Comparison of ENCODE assay signal across 26 cellular contexts in genomic region chr2:184119920-184120820, GRCh38.
"Had no signal": no experiment of that assay in that cellular context is flagged by ENCODE, and none has a peak within 500 bp of the region (broad histone marks: within the 10 kb centered on the region; RNA-seq: fewer than 3 reads in every experiment).

No MANE protein-coding gene starts in this region.

- H3K9me3 Mint-ChIP-seq: brain; T-helper 1 cell treated with Interleukin-12 subunit alpha and Interleukin-12 subunit beta and Interleukin-4 antibody, amounts not matched to agents 30 μg/mL and 1 μg/mL, for 36 hours had no signal

- H3K36me3 Mint-ChIP-seq: activated CD8-positive, alpha-beta memory T cell treated with anti-CD3 and anti-CD28 coated beads, Interleukin-2, amount 10 ng/mL, durations not matched to agents 7 days and 5 days; activated naive CD4-positive, alpha-beta T cell treated with anti-CD3 and anti-CD28 coated beads, Interleukin-2, amount 50 U/mL, for 72 hours; brain had no signal

- H3K4me1 ChIP-seq: Peyer's patch, SJSA1 had no signal

- H3K9me3 ChIP-seq: Peyer's patch, SJSA1 had no signal

- H3K36me3 ChIP-seq: Peyer's patch, SJSA1 had no signal

- ATAC-seq: activated CD4-positive, CD25-positive, alpha-beta regulatory T cell treated with anti-CD3 and anti-CD28 coated beads, Interleukin-2, amount 50 U/mL, for 24 hours; activated CD8-positive, alpha-beta memory T cell treated with anti-CD3 and anti-CD28 coated beads, Interleukin-2, amount 10 ng/mL, durations not matched to agents 7 days and 5 days; activated naive CD4-positive, alpha-beta T cell treated with anti-CD3 and anti-CD28 coated beads, Interleukin-2, amount 50 U/mL, for 72 hours; activated naive CD8-positive, alpha-beta T cell treated with anti-CD3 and anti-CD28 coated beads, Interleukin-2, amount 50 U/mL, for 24 hours; SK-N-SH treated with all-trans-retinoic acid at 6 μM for 48 hours had no signal

- H3K27me3 ChIP-seq: Peyer's patch, SJSA1 had no signal

- H3K4me1 Mint-ChIP-seq: activated CD8-positive, alpha-beta memory T cell treated with anti-CD3 and anti-CD28 coated beads, Interleukin-2, amount 10 ng/mL, durations not matched to agents 7 days and 5 days; activated naive CD8-positive, alpha-beta T cell treated with anti-CD3 and anti-CD28 coated beads, Interleukin-2, amount 50 U/mL, for 24 hours; brain; central memory CD8-positive, alpha-beta T cell had no signal

- DNase-seq: activated CD4-positive, alpha-beta T cell treated with anti-CD3 and anti-CD28 coated beads for 48 hours; activated CD4-positive, alpha-beta T cell treated with anti-CD3 and anti-CD28 coated beads, Interleukin-2, amount 50 U/mL, for 4 hours; activated CD8-positive, alpha-beta memory T cell treated with anti-CD3 and anti-CD28 coated beads, Interleukin-2, amount 10 ng/mL, durations not matched to agents 7 days and 5 days; activated effector memory CD4-positive, alpha-beta T cell treated with anti-CD3 and anti-CD28 coated beads, Interleukin-2, amount 50 U/mL, for 16 hours; activated naive CD4-positive, alpha-beta T cell treated with Interleukin-2 at 50 U/mL for 16 hours; activated naive CD8-positive, alpha-beta T cell treated with anti-CD3 and anti-CD28 coated beads, Interleukin-2, amount 50 U/mL, for 24 hours; activated T-cell treated with anti-CD3 and anti-CD28 coated beads, Interleukin-2, amount 50 U/mL, for 24 hours; NCI-H1092; NCI-H1417; NCI-H1930; NCI-H2171; NCI-H2227 treated with DMSO at 0.1 percent for 48 hours; NCI-H510A treated with DMSO at 0.1 percent for 48 hours; NCI-H69; Peyer's patch; Right ventricle myocardium superior; SW 1271 had no signal

- H3K9ac ChIP-seq: KMS-11 had no signal

- H3K27me3 Mint-ChIP-seq: activated CD8-positive, alpha-beta memory T cell treated with anti-CD3 and anti-CD28 coated beads, Interleukin-2, amount 10 ng/mL, durations not matched to agents 7 days and 5 days; activated naive CD8-positive, alpha-beta T cell treated with anti-CD3 and anti-CD28 coated beads, Interleukin-2, amount 50 U/mL, for 24 hours; activated T-cell treated with anti-CD3 and anti-CD28 coated beads, Interleukin-2, amount 50 U/mL, for 24 hours; brain; central memory CD8-positive, alpha-beta T cell had no signal

- H3K4me3 ChIP-seq: Peyer's patch, SJSA1 had no signal

- H3K27ac Mint-ChIP-seq: activated CD8-positive, alpha-beta memory T cell treated with anti-CD3 and anti-CD28 coated beads, Interleukin-2, amount 10 ng/mL, durations not matched to agents 7 days and 5 days; activated naive CD4-positive, alpha-beta T cell treated with anti-CD3 and anti-CD28 coated beads, Interleukin-2, amount 50 U/mL, for 72 hours; activated naive CD8-positive, alpha-beta T cell treated with anti-CD3 and anti-CD28 coated beads, Interleukin-2, amount 50 U/mL, for 24 hours; activated T-cell treated with anti-CD3 and anti-CD28 coated beads, Interleukin-2, amount 50 U/mL, for 24 hours; brain; T-helper 1 cell treated with Interleukin-12 subunit alpha and Interleukin-12 subunit beta and Interleukin-4 antibody, amounts not matched to agents 30 μg/mL and 1 μg/mL, for 36 hours had no signal

- H3K4me3 Mint-ChIP-seq: activated CD8-positive, alpha-beta memory T cell treated with anti-CD3 and anti-CD28 coated beads, Interleukin-2, amount 10 ng/mL, durations not matched to agents 7 days and 5 days; activated naive CD8-positive, alpha-beta T cell treated with anti-CD3 and anti-CD28 coated beads, Interleukin-2, amount 50 U/mL, for 24 hours; activated T-cell treated with anti-CD3 and anti-CD28 coated beads, Interleukin-2, amount 50 U/mL, for 24 hours; brain; central memory CD8-positive, alpha-beta T cell; T-helper 1 cell treated with Interleukin-12 subunit alpha and Interleukin-12 subunit beta and Interleukin-4 antibody, amounts not matched to agents 30 μg/mL and 1 μg/mL, for 36 hours had no signal

- H3K4me2 ChIP-seq: KMS-11 had no signal

- H3K27ac ChIP-seq: KMS-11, Peyer's patch, RWPE1, SJSA1 had no signal
